Comparison of ENCODE assay signal across 10 cellular contexts in genomic region chr11:135027461-135027860, GRCh38.
A peak's percentile ranks its signal among the peaks of the same experiment; 100 is the strongest.
DNase-seq lines count a peak whose midpoint lies in the region; ATAC-seq and TF ChIP-seq lines count a peak whose summit lies in the region.
"Had no signal": no experiment of that assay in that cellular context is flagged by ENCODE, and none has a peak within 500 bp of the region (broad histone marks: within the 10 kb centered on the region; RNA-seq: fewer than 3 reads in every experiment).

No MANE protein-coding gene starts in this region.

- no peak overlapping the region for H2AFZ ChIP-seq in mesenchymal stem cell (ENCODE audit: low read depth, low read length)
- H2AFZ ChIP-seq: PC-9 had no signal

- H3K4me1 ChIP-seq in body of pancreas (no peaks in the 10 kb centered on the region), mesenchymal stem cell (ENCODE audit: control insufficient read depth, insufficient read depth, low read depth, low read length) (no peaks in the 10 kb centered on the region)

- no peak overlapping the region for H2BK5ac ChIP-seq in mesenchymal stem cell (ENCODE audit: low read depth, low read length, poor library complexity, severe bottlenecking)

- H3K36me3 Mint-ChIP-seq in activated T-helper 1 cell treated with anti-CD3 and anti-CD28 coated beads, Interleukin-12 subunit alpha, Interleukin-12 subunit beta, Interleukin-2, Interleukin-4 antibody, amounts not matched to agents 30 ng/mL and 10 ng/mL and 1 ng/mL, durations not matched to agents 14 hours and 24 hours and 36 hours (ENCODE audit: low read depth) = no peaks in the 10 kb centered on the region

- H3K9me3 ChIP-seq in body of pancreas (no peaks in the 10 kb centered on the region), mesenchymal stem cell (ENCODE audit: control insufficient read depth, low read length) (no peaks in the 10 kb centered on the region)

- no peak overlapping the region for H2BK120ac ChIP-seq in mesenchymal stem cell (ENCODE audit: low read depth, low read length)

- H3K27ac ChIP-seq in body of pancreas = no peak overlapping the region
- H3K27ac ChIP-seq in mesenchymal stem cell (ENCODE audit: low read length, poor library complexity, severe bottlenecking) = no peak overlapping the region
- H3K27ac ChIP-seq: PC-9 had no signal

- H3K18ac ChIP-seq in mesenchymal stem cell (ENCODE audit: low read depth in 1 of 2, low read length in 2 of 2) = no peak overlapping the region

- no peak overlapping the region for H2BK15ac ChIP-seq in mesenchymal stem cell (ENCODE audit: low read depth, poor library complexity, severe bottlenecking)

- TF ChIP-seq CTCF in GM10248 (IDR thresholded peaks at IDR 0.05; ENCODE audit: control extremely low read depth, extremely low read depth, low read depth, missing control alignments) (no peak), body of pancreas (IDR thresholded peaks at IDR 0.05) (no peak)

- H4K8ac ChIP-seq in mesenchymal stem cell (ENCODE audit: low read length) = no peak overlapping the region

- H3K27ac Mint-ChIP-seq in activated T-helper 1 cell treated with anti-CD3 and anti-CD28 coated beads, Interleukin-12 subunit alpha, Interleukin-12 subunit beta, Interleukin-2, Interleukin-4 antibody, amounts not matched to agents 30 ng/mL and 10 ng/mL and 1 ng/mL, durations not matched to agents 14 hours and 24 hours and 36 hours = no peak overlapping the region
- H3K27ac Mint-ChIP-seq: activated T-helper 2 cell treated with anti-CD3 and anti-CD28 coated beads, Interferon-gamma antibody, Interleukin-2, Interleukin-4, amounts not matched to agents 10 μg/mL and 5 μg/mL and 100 μg/mL, durations not matched to agents 14 hours and 24 hours and 36 hours had no signal

- H3K4me2 ChIP-seq in mesenchymal stem cell (ENCODE audit: low read length, poor library complexity, severe bottlenecking) = no peak overlapping the region
- H3K4me2 ChIP-seq: PC-9 had no signal

- no peaks in the 10 kb centered on the region for H3K9me3 Mint-ChIP-seq in activated T-helper 1 cell treated with anti-CD3 and anti-CD28 coated beads, Interleukin-12 subunit alpha, Interleukin-12 subunit beta, Interleukin-2, Interleukin-4 antibody, amounts not matched to agents 30 ng/mL and 10 ng/mL and 1 ng/mL, durations not matched to agents 14 hours and 24 hours and 36 hours
- H3K9me3 Mint-ChIP-seq: activated T-helper 2 cell treated with anti-CD3 and anti-CD28 coated beads, Interferon-gamma antibody, Interleukin-2, Interleukin-4, amounts not matched to agents 10 μg/mL and 5 μg/mL and 100 μg/mL, durations not matched to agents 14 hours and 24 hours and 36 hours had no signal

- no peaks in the 10 kb centered on the region for H3K27me3 ChIP-seq in body of pancreas
- H3K27me3 ChIP-seq in mesenchymal stem cell (ENCODE audit: control insufficient read depth in 1 of 2, insufficient read depth in 1 of 2, low read length in 2 of 2) = peaks cover 0 to under 1% of the 10 kb centered on the region in 2 experiments

- H2BK12ac ChIP-seq in mesenchymal stem cell (ENCODE audit: low read length in 2 of 2) = no peak overlapping the region

- H3K14ac ChIP-seq in mesenchymal stem cell (ENCODE audit: low read length in 2 of 2) = no peak overlapping the region

- H3K4me3 ChIP-seq in body of pancreas (no peak overlapping the region), mesenchymal stem cell (ENCODE audit: insufficient read depth in 1 of 2, low read depth in 1 of 2, low read length in 2 of 2) (no peak overlapping the region)
- H3K4me3 ChIP-seq: PC-9 had no signal

- H3K27me3 Mint-ChIP-seq in activated T-helper 1 cell treated with anti-CD3 and anti-CD28 coated beads, Interleukin-12 subunit alpha, Interleukin-12 subunit beta, Interleukin-2, Interleukin-4 antibody, amounts not matched to agents 30 ng/mL and 10 ng/mL and 1 ng/mL, durations not matched to agents 14 hours and 24 hours and 36 hours (ENCODE audit: insufficient read depth) = peaks cover 2% of the 10 kb centered on the region

- intact Hi-C loops in body of pancreas (cut with DNase I) = no loop called here
- intact Hi-C loops in activated T-helper 1 cell treated with anti-CD3 and anti-CD28 coated beads, Interleukin-12 subunit alpha, Interleukin-12 subunit beta, Interleukin-2, Interleukin-4 antibody, amounts not matched to agents 30 ng/mL and 10 ng/mL and 1 ng/mL, durations not matched to agents 14 hours and 24 hours and 36 hours (cut with micrococcal nuclease) = no loop called here

- no peak overlapping the region for H3K4me3 Mint-ChIP-seq in activated T-helper 1 cell treated with anti-CD3 and anti-CD28 coated beads, Interleukin-12 subunit alpha, Interleukin-12 subunit beta, Interleukin-2, Interleukin-4 antibody, amounts not matched to agents 30 ng/mL and 10 ng/mL and 1 ng/mL, durations not matched to agents 14 hours and 24 hours and 36 hours

- no peak overlapping the region for H3K23ac ChIP-seq in mesenchymal stem cell (ENCODE audit: low read length in 2 of 2)

- POLR2A ChIA-PET in GM10248 (lab: Yijun Ruan, JAX) = no interaction called here

- H3K4ac ChIP-seq in mesenchymal stem cell (ENCODE audit: low read depth in 1 of 2, low read length in 2 of 2) = no peak overlapping the region

- H4K91ac ChIP-seq in mesenchymal stem cell (ENCODE audit: low read length) = no peak overlapping the region

- no peak overlapping the region for H3K9ac ChIP-seq in mesenchymal stem cell (ENCODE audit: low read length)

- CTCF ChIA-PET in GM10248 (lab: Yijun Ruan, JAX) = interaction anchor here (1.1 to 1.6 kb wide), 2 partner anchors 18 to 159 kb away, joined by 3 read pairs; no protein-coding TSS in a partner anchor

- H3K36me3 ChIP-seq in body of pancreas (replicated peaks in 1 of 2; ENCODE audit: insufficient read depth in 1 of 2, low read depth in 2 of 2) (no peaks in the 10 kb centered on the region), mesenchymal stem cell (ENCODE audit: control insufficient read depth in 1 of 2, insufficient read depth in 2 of 2, low read depth in 1 of 2, low read length in 2 of 2) (no peaks in the 10 kb centered on the region)

- no peak for TF ChIP-seq POLR2A in body of pancreas (IDR thresholded peaks at IDR 0.05)

- 27 to 28% methylated on average over 5 of the region's 5 CpGs for WGBS in body of pancreas, 2 donors
- no CpG with 5 or more reads among the region's 5 CpGs for WGBS in mesenchymal stem cell

- H2AK5ac ChIP-seq in mesenchymal stem cell (ENCODE audit: low read length, severe bottlenecking) = no peak overlapping the region

- H3K4me1 Mint-ChIP-seq in activated T-helper 1 cell treated with anti-CD3 and anti-CD28 coated beads, Interleukin-12 subunit alpha, Interleukin-12 subunit beta, Interleukin-2, Interleukin-4 antibody, amounts not matched to agents 30 ng/mL and 10 ng/mL and 1 ng/mL, durations not matched to agents 14 hours and 24 hours and 36 hours (ENCODE audit: low read depth) = no peaks in the 10 kb centered on the region

- H3K79me1 ChIP-seq in mesenchymal stem cell (replicated peaks; ENCODE audit: low read length, poor library complexity, severe bottlenecking) = no peaks in the 10 kb centered on the region

- peak; percentile 29 for DNase-seq in GM10248 (ENCODE audit: extremely low spot score)
- peak; percentile 48 for DNase-seq in M059J (ENCODE audit: low read depth)
- peak in 3 of 4 donors; percentile 34 to 51 (median 40) for DNase-seq in body of pancreas
- DNase-seq in mesenchymal stem cell = peak; percentile 17
- no peak for DNase-seq in anterior cingulate cortex (lab: John Stamatoyannopoulos, UW)
- DNase-seq in HCEC 1CT = no peak
- DNase-seq in activated T-helper 1 cell treated with anti-CD3 and anti-CD28 coated beads, Interleukin-12 subunit alpha, Interleukin-12 subunit beta, Interleukin-2, Interleukin-4 antibody, amounts not matched to agents 30 ng/mL and 10 ng/mL and 1 ng/mL, durations not matched to agents 14 hours and 24 hours and 36 hours (ENCODE audit: low spot score) = no peak

- no peak for ATAC-seq in body of pancreas
- no peak for ATAC-seq in HG03342 (IDR thresholded peaks at IDR 0.05; ENCODE audit: unreplicated experiment)

Comparison
In these comparisons a context has a peak if more than half of its experiments do, and no peak if none do; other contexts are left out.
1. DNase-seq: peak in GM10248 (single experiment), M059J (single experiment), body of pancreas (3 of 4) and mesenchymal stem cell (single experiment); none in anterior cingulate cortex (0 of 58), HCEC 1CT (single experiment) and activated T-helper 1 cell treated with anti-CD3 and anti-CD28 coated beads, Interleukin-12 subunit alpha, Interleukin-12 subunit beta, Interleukin-2, Interleukin-4 antibody, amounts not matched to agents 30 ng/mL and 10 ng/mL and 1 ng/mL, durations not matched to agents 14 hours and 24 hours and 36 hours (single experiment).